In the genomic region with DNA sequence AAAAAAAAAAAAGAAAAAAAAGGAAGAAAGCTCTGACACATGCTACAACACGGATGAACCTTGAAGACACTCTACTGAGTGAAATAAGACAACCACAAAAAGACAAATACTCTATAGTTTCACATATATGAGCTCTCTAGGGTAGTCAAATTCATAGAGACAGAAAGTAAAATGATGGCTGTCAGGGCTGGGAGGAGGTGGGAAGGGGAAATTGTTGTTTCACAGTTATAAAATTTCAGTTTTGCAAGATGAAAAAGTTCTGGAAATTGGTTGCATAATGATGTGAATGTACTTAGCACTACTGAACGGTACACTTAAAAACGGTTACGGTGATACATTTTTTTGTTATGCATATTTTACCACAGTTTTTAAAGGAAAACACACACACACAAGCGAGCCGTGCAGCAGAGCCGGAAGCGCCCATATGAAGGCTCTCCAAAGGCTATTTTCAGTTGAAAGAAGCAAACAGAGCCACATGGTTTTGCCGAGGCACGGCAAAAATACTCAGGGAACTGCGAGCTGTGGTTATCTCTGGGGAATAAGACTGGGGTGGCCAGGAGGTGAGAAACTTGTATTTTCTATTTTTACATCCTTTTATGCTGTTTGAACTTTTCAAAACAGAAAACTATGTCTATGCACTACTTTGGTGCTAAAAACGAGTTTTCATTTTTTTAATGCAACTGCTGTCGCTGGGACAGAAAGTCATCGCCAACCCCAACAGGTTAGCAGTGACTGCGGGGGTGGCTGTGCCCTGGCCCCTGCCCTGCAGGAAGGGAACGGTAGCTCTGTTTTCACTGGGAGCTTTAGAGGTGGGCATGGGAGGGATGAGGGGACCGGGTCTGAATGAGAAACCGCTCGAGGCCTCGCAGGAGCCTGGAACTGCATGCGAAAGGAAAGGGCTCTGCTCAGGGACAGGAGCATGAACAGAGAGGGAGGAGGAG, we compare ENCODE assay signal across 9 cellular contexts.
DNase-seq lines count a peak whose midpoint lies in the region; ATAC-seq, FAIRE-seq and TF ChIP-seq lines count a peak whose summit lies in the region.
"Had no signal": no experiment of that assay in that cellular context is flagged by ENCODE, and none has a peak within 500 bp of the region (broad histone marks: within the 10 kb centered on the region; RNA-seq: fewer than 3 reads in every experiment).

No MANE protein-coding gene starts in this region.

- TF ChIP-seq CTCF in K562 (IDR thresholded peaks at IDR 0.05 in 2 of 3, conservative IDR thresholded peaks at IDR 0.05 in 1 of 3; ENCODE audit: insufficient read depth in 2 of 3, low read depth in 1 of 3, low read length in 3 of 3), result no peak

- peak overlapping the region; percentile 47 for H3K9ac ChIP-seq in BLaER1
- H3K9ac ChIP-seq in K562 (ENCODE audit: insufficient read depth in 1 of 2, low read depth in 2 of 2, low read length in 2 of 2), result no peak overlapping the region

- peak overlapping the region; percentile 80 for H3K27ac ChIP-seq in BLaER1
- H3K27ac ChIP-seq in K562 (ENCODE audit: extremely low read depth, low read depth, low read length), result no peak overlapping the region
- H3K27ac ChIP-seq in effector memory CD4-positive, alpha-beta T cell (ENCODE audit: insufficient read depth, low read length, poor library complexity, severe bottlenecking), result no peak overlapping the region

- H3K36me3 ChIP-seq in BLaER1, result no peaks in the 10 kb centered on the region
- H3K36me3 ChIP-seq in K562 (ENCODE audit: control insufficient read depth, insufficient read depth, low read length), result no peaks in the 10 kb centered on the region
- H3K36me3 ChIP-seq in effector memory CD4-positive, alpha-beta T cell (ENCODE audit: control insufficient read depth, insufficient read depth, low read length), result no peaks in the 10 kb centered on the region

- DNase-seq in K562 (ENCODE audit: extremely low read depth in 1 of 4, low spot score in 3 of 4) (no peak), cortex of kidney (lab: John Stamatoyannopoulos, UW) (no peak), KG1 (lab: John Stamatoyannopoulos, UW) (no peak), D341Med (ENCODE audit: low spot score) (no peak)
- DNase-seq in effector memory CD4-positive, alpha-beta T cell, result no peak
- DNase-seq: NCI-H1436 treated with DMSO at 0.1 percent for 48 hours had no signal

- peak; percentile 84 for ATAC-seq in GM19452 (IDR thresholded peaks at IDR 0.05; ENCODE audit: unreplicated experiment)
- peak; percentile 72 for ATAC-seq in HG03175 (IDR thresholded peaks at IDR 0.05; ENCODE audit: unreplicated experiment)
- no peak for ATAC-seq in K562

- no peaks in the 10 kb centered on the region for H3K79me2 ChIP-seq in K562 (ENCODE audit: control insufficient read depth, insufficient read depth, low read length)

- TF ChIP-seq RAD21 in K562 (CRISPR knock-in tag; conservative IDR thresholded peaks at IDR 0.05 in 1 of 2, IDR thresholded peaks at IDR 0.05 in 1 of 2), result no peak

- H3K4me2 ChIP-seq in BLaER1, result peak overlapping the region; percentile 83
- H3K4me2 ChIP-seq in K562 (ENCODE audit: insufficient read depth, low read length), result no peak overlapping the region

- H4K20me1 ChIP-seq in BLaER1, result no peaks in the 10 kb centered on the region
- H4K20me1 ChIP-seq in K562 (replicated peaks; ENCODE audit: control insufficient read depth, insufficient read depth, low read length), result no peaks in the 10 kb centered on the region

- WGBS in K562 (ENCODE audit: insufficient coverage, low coverage, missing lambda C conversion rate), result 9% methylated on average over 17 of the region's 21 CpGs

- peaks cover 2% of the 10 kb centered on the region for H3K9me1 ChIP-seq in K562 (ENCODE audit: control insufficient read depth, insufficient read depth, low read length)

- CTCF ChIA-PET in K562 (lab: Yijun Ruan, JAX; ENCODE audit: low intra/inter-chr PET ratio), result no interaction called here

- BruUV-seq in K562 (replicated peaks; lab: Mats Ljungman, UMichigan), result no TSS peak

- no peak for TF ChIP-seq POLR2A in K562 (conservative IDR thresholded peaks at IDR 0.05)

- in situ Hi-C loops in K562 (cut with MboI), result no loop called here

- peaks cover 80% of the 10 kb centered on the region for H3K4me1 ChIP-seq in BLaER1
- peaks cover 0 to 6% of the 10 kb centered on the region in 2 experiments; a peak in 1 of 5 replicates for H3K4me1 ChIP-seq in K562 (replicated peaks in 1 of 2; ENCODE audit: control insufficient read depth in 2 of 2, insufficient read depth in 2 of 2, low read length in 2 of 2)
- no peaks in the 10 kb centered on the region for H3K4me1 ChIP-seq in effector memory CD4-positive, alpha-beta T cell (ENCODE audit: control insufficient read depth, insufficient read depth, low read length, poor library complexity, severe bottlenecking)

- FAIRE-seq in K562 (lab: Jason Lieb, UNC), result no peak

- H3K9me3 ChIP-seq in BLaER1 (peaks cover 19% of the 10 kb centered on the region), K562 (replicated peaks; ENCODE audit: control insufficient read depth, insufficient read depth, low read depth, low read length) (no peaks in the 10 kb centered on the region)
- H3K9me3 ChIP-seq in effector memory CD4-positive, alpha-beta T cell (ENCODE audit: control insufficient read depth, low read length), result no peaks in the 10 kb centered on the region

- H3K4me3 ChIP-seq in BLaER1, result peak overlapping the region; percentile 14; the same call in 1 of the 2 replicates
- no peak overlapping the region for H3K4me3 ChIP-seq in K562
- no peak overlapping the region for H3K4me3 ChIP-seq in effector memory CD4-positive, alpha-beta T cell (ENCODE audit: insufficient read depth, low read depth, low read length, poor library complexity, severe bottlenecking)

- no peak overlapping the region for H2AFZ ChIP-seq in K562 (ENCODE audit: low read depth, low read length)

- intact Hi-C loops in K562 (cut with micrococcal nuclease), result no loop called here

- TF ChIP-seq EP300 in K562 (IDR thresholded peaks at IDR 0.05; ENCODE audit: low read length), result no peak

- POLR2A ChIA-PET in K562 (lab: Yijun Ruan, JAX), result interaction anchor here (0.6 kb wide), 2 partner anchors 102 to 135 kb away, joined by 3 to 4 read pairs; no protein-coding TSS in a partner anchor

- H3K27me3 ChIP-seq in BLaER1 (no peaks in the 10 kb centered on the region), K562 (ENCODE audit: control insufficient read depth in 2 of 2, insufficient read depth in 2 of 2, low read length in 2 of 2) (peaks cover 3 to 15% of the 10 kb centered on the region in 2 experiments; a peak in 3 of 5 replicates)
- H3K27me3 ChIP-seq in effector memory CD4-positive, alpha-beta T cell (replicated peaks; ENCODE audit: control insufficient read depth, insufficient read depth, low read length, poor library complexity, severe bottlenecking), result no peaks in the 10 kb centered on the region

TF ChIP-seq in K562, 482 proteins besides CTCF, POLR2A, EP300 and RAD21:
- TF ChIP-seq ZNF655 (CRISPR knock-in tag; IDR thresholded peaks at IDR 0.05) (no peak), ZNF232 (CRISPR knock-in tag; IDR thresholded peaks at IDR 0.05) (no peak), L3MBTL2 (IDR thresholded peaks at IDR 0.05) (0 out of 2 replicates have a peak, but pooled peaks have one; percentile 15), KDM2B (CRISPR knock-in tag; IDR thresholded peaks at IDR 0.05) (no peak), SMARCB1 (IDR thresholded peaks at IDR 0.05; ENCODE audit: insufficient read length, low read depth) (no peak)
TF ChIP-seq in K562: peak in this region for 1.
